Comparison of ENCODE assay signal across 8 cellular contexts in the genomic region with DNA sequence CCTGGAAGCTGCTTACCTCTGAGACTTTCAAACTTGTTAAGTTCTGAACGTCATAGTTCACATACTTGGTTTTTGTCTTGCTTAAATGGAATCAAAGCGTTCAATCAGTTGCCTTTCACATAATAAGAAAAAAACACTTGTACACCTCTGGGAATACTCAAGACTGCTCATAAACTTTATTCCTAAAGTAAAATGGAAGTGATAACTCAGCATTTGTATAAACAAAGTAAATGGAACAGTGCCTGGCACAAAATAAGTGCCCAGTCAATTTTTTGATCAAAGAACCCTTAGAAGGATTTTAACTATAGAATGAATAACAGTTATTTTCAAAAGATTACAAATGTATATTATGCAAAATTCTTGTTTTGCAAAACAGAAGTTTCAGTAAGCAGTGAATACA. TPM values are rescaled to one million over a fixed set of nuclear protein-coding genes. Genes with fewer than 3 reads are reported as not detected.
DNase-seq lines count a peak whose midpoint lies in the region; ATAC-seq, FAIRE-seq and TF ChIP-seq lines count a peak whose summit lies in the region.

No MANE protein-coding gene starts in this region.

- H3K4me2 ChIP-seq in astrocyte (ENCODE audit: low read length) = peak overlapping the region; percentile 89

- H3K36me3 ChIP-seq in astrocyte (ENCODE audit: insufficient read depth, low read length) (no peaks in the 10 kb centered on the region), liver (ENCODE audit: control insufficient read depth in 4 of 4, insufficient read depth in 3 of 4, low read depth in 1 of 4, low read length in 3 of 4) (peaks cover 0 to 14% (median 6%) of the 10 kb centered on the region in 4 donors), thymus (ENCODE audit: control insufficient read depth, insufficient read depth) (peaks cover 7% of the 10 kb centered on the region)

- H3K4me3 ChIP-seq in astrocyte (ENCODE audit: insufficient read depth, low read depth, low read length) (peak overlapping the region; percentile 96), liver (ENCODE audit: low read depth in 1 of 3, low read length in 3 of 3) (peak overlapping the region; percentile 90 to 100 (median 92)), thymus (ENCODE audit: low read length) (peak overlapping the region; percentile 87)

- H3K27me3 ChIP-seq in astrocyte (ENCODE audit: insufficient read depth, low read length) = no peaks in the 10 kb centered on the region
- no peaks in the 10 kb centered on the region for H3K27me3 ChIP-seq in liver (ENCODE audit: control insufficient read depth in 4 of 4, insufficient read depth in 4 of 4, low read length in 3 of 4)
- no peaks in the 10 kb centered on the region for H3K27me3 ChIP-seq in thymus (ENCODE audit: control insufficient read depth, insufficient read depth)

- ATAC-seq in HG03439 (IDR thresholded peaks at IDR 0.05; ENCODE audit: unreplicated experiment) = no peak

- no peak for DNase-seq in activated CD4-positive, alpha-beta T cell treated with anti-CD3 and anti-CD28 coated beads, Interleukin-2, amount 10 ng/mL, durations not matched to agents 7 days and 5 days
- DNase-seq in activated CD4-positive, alpha-beta T cell treated with anti-CD3 and anti-CD28 coated beads, Interleukin-2, amount 50 U/mL, for 4 hours = no peak
- DNase-seq in astrocyte (ENCODE audit: low read depth) (peak; percentile 15), globus pallidus (ENCODE audit: low spot score) (no peak), urothelium cell line (ENCODE audit: low spot score) (no peak)

- H3K79me2 ChIP-seq in astrocyte (ENCODE audit: insufficient read depth, low read length) = peaks cover 60% of the 10 kb centered on the region

- H3K9ac ChIP-seq in astrocyte (ENCODE audit: low read length) = peak overlapping the region; percentile 99
- peak overlapping the region; percentile 88 to 97 for H3K9ac ChIP-seq in liver (ENCODE audit: low read depth in 1 of 2, low read length in 2 of 2)

- H4K20me1 ChIP-seq in astrocyte (ENCODE audit: insufficient read depth, low read length) = peaks cover 51% of the 10 kb centered on the region

- H3K27ac Mint-ChIP-seq in activated CD4-positive, alpha-beta T cell treated with anti-CD3 and anti-CD28 coated beads, Interleukin-2, amount 10 ng/mL, durations not matched to agents 7 days and 5 days = peak overlapping the region; percentile 99
- H3K27ac Mint-ChIP-seq in astrocyte (ENCODE audit: unreplicated experiment) = peak overlapping the region; percentile 97

- 3% methylated on average over 2 of the region's 2 CpGs for WGBS in liver
- WGBS in thymus = 8% methylated on average over 2 of the region's 2 CpGs

- TF ChIP-seq CTCF in astrocyte (IDR thresholded peaks at IDR 0.05; ENCODE audit: insufficient read depth, low read depth, low read length) = no peak
- TF ChIP-seq CTCF in liver (IDR thresholded peaks at IDR 0.05; ENCODE audit: low read depth, low read length, missing input control) = no peak

- TF ChIP-seq RAD21 in liver (IDR thresholded peaks at IDR 0.05) = no peak

- peaks cover 27% of the 10 kb centered on the region for H3K36me3 Mint-ChIP-seq in activated CD4-positive, alpha-beta T cell treated with anti-CD3 and anti-CD28 coated beads, Interleukin-2, amount 10 ng/mL, durations not matched to agents 7 days and 5 days (ENCODE audit: low read depth)
- H3K36me3 Mint-ChIP-seq in astrocyte (ENCODE audit: low read depth, unreplicated experiment) = peaks cover 3% of the 10 kb centered on the region

- FAIRE-seq in astrocyte (lab: Jason Lieb, UNC) (no peak), urothelium cell line (lab: Jason Lieb, UNC) (no peak)

- CTCF ChIA-PET in activated CD4-positive, alpha-beta T cell treated with anti-CD3 and anti-CD28 coated beads, Interleukin-2, amount 10 ng/mL, durations not matched to agents 7 days and 5 days (lab: Charles Lee) = interaction anchor here (0.9 kb wide), 1 partner anchor 9 kb away, joined by 3 read pairs; no protein-coding TSS in a partner anchor

- H3K9me3 Mint-ChIP-seq in activated CD4-positive, alpha-beta T cell treated with anti-CD3 and anti-CD28 coated beads, Interleukin-2, amount 10 ng/mL, durations not matched to agents 7 days and 5 days = no peaks in the 10 kb centered on the region
- H3K9me3 Mint-ChIP-seq in astrocyte (ENCODE audit: unreplicated experiment) = no peaks in the 10 kb centered on the region

- POLR2A ChIA-PET in activated CD4-positive, alpha-beta T cell treated with anti-CD3 and anti-CD28 coated beads, Interleukin-2, amount 10 ng/mL, durations not matched to agents 7 days and 5 days (lab: Charles Lee) = no interaction called here

- H3K27ac ChIP-seq in astrocyte (ENCODE audit: low read depth, low read length) (peak overlapping the region; percentile 96), liver (ENCODE audit: low read depth in 1 of 2, low read length in 2 of 2) (peak overlapping the region; percentile 99), thymus (ENCODE audit: low read depth) (no peak overlapping the region)

- peak overlapping the region; percentile 98 for H3K4me3 Mint-ChIP-seq in activated CD4-positive, alpha-beta T cell treated with anti-CD3 and anti-CD28 coated beads, Interleukin-2, amount 10 ng/mL, durations not matched to agents 7 days and 5 days
- peak overlapping the region; percentile 99 for H3K4me3 Mint-ChIP-seq in astrocyte (ENCODE audit: unreplicated experiment)

- H3K4me1 ChIP-seq in astrocyte (ENCODE audit: insufficient read depth, low read length) (peaks cover 13% of the 10 kb centered on the region), liver (ENCODE audit: control insufficient read depth in 4 of 4, insufficient read depth in 4 of 4, low read length in 3 of 4) (peaks cover 3 to 21% (median 15%) of the 10 kb centered on the region in 4 donors), thymus (ENCODE audit: control insufficient read depth, insufficient read depth, low read length) (peaks cover 3% of the 10 kb centered on the region)

- no peaks in the 10 kb centered on the region for H3K9me3 ChIP-seq in astrocyte (ENCODE audit: insufficient read depth, low read depth, low read length)
- no peaks in the 10 kb centered on the region for H3K9me3 ChIP-seq in liver (ENCODE audit: control insufficient read depth in 4 of 4, low read length in 3 of 4)
- H3K9me3 ChIP-seq in thymus (ENCODE audit: control insufficient read depth) = no peaks in the 10 kb centered on the region

- no peak overlapping the region for H2AFZ ChIP-seq in astrocyte (ENCODE audit: low read depth, low read length)

- peaks cover 50% of the 10 kb centered on the region for H3K4me1 Mint-ChIP-seq in activated CD4-positive, alpha-beta T cell treated with anti-CD3 and anti-CD28 coated beads, Interleukin-2, amount 10 ng/mL, durations not matched to agents 7 days and 5 days
- H3K4me1 Mint-ChIP-seq in astrocyte (ENCODE audit: low read depth, unreplicated experiment) = peaks cover 6% of the 10 kb centered on the region

- no peaks in the 10 kb centered on the region for H3K27me3 Mint-ChIP-seq in activated CD4-positive, alpha-beta T cell treated with anti-CD3 and anti-CD28 coated beads, Interleukin-2, amount 10 ng/mL, durations not matched to agents 7 days and 5 days
- H3K27me3 Mint-ChIP-seq in astrocyte (ENCODE audit: low read depth, unreplicated experiment) = no peaks in the 10 kb centered on the region

TF ChIP-seq in liver, 16 proteins besides CTCF, POLR2A, EP300 and RAD21 (continues in another document):
- TF ChIP-seq SP1 (IDR thresholded peaks at IDR 0.05) (no peak), EGR1 (IDR thresholded peaks at IDR 0.05; ENCODE audit: low read depth in 2 of 2) (no peak), NR2F2 (IDR thresholded peaks at IDR 0.05) (no peak), YY1 (IDR thresholded peaks at IDR 0.05) (no peak), GABPA (IDR thresholded peaks at IDR 0.05 in 1 of 2, conservative IDR thresholded peaks at IDR 0.05 in 1 of 2) (no peak), HNF4A (conservative IDR thresholded peaks at IDR 0.05) (no peak)
- TF ChIP-seq, protein P1, sequence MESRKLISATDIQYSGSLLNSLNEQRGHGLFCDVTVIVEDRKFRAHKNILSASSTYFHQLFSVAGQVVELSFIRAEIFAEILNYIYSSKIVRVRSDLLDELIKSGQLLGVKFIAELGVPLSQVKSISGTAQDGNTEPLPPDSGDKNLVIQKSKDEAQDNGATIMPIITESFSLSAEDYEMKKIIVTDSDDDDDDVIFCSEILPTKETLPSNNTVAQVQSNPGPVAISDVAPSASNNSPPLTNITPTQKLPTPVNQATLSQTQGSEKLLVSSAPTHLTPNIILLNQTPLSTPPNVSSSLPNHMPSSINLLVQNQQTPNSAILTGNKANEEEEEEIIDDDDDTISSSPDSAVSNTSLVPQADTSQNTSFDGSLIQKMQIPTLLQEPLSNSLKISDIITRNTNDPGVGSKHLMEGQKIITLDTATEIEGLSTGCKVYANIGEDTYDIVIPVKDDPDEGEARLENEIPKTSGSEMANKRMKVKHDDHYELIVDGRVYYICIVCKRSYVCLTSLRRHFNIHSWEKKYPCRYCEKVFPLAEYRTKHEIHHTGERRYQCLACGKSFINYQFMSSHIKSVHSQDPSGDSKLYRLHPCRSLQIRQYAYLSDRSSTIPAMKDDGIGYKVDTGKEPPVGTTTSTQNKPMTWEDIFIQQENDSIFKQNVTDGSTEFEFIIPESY (IDR thresholded peaks at IDR 0.05) = no peak

RNA-seq across cellular contexts. Expression of a gene that starts 1.3 kb away (rescaled TPM):
- total RNA-seq in activated CD4-positive, alpha-beta T cell treated with anti-CD3 and anti-CD28 coated beads, Interleukin-2, amount 10 ng/mL, durations not matched to agents 7 days and 5 days = 10 to 100 TPM; 43.5 to 48.0 TPM
- total RNA-seq in astrocyte = 105 and 106 TPM in 2 replicates
- 10 to 100 TPM; 31.7 to 37.9 TPM for total RNA-seq in liver
- 10 to 100 TPM; 15.2 to 20.0 TPM for polyA plus RNA-seq in liver
- polyA plus RNA-seq in thymus = 51.8 TPM

RNA-seq across cellular contexts. Expression of a gene that starts 14.2 kb away (rescaled TPM):
- 1 to 10 TPM in 1 of 2 experiments, under 1 TPM in 1; 0.33 to 1.1 TPM for total RNA-seq in activated CD4-positive, alpha-beta T cell treated with anti-CD3 and anti-CD28 coated beads, Interleukin-2, amount 10 ng/mL, durations not matched to agents 7 days and 5 days
- total RNA-seq in astrocyte (0.94 and 1.2 TPM in 2 replicates), liver (under 1 TPM; 0.33 to 0.37 TPM)
- polyA plus RNA-seq in liver (under 1 TPM in 1 of 2 donors, not detected in 1; 0.05 TPM), thymus (2.3 TPM)
